Comparison of ENCODE assay signal across 27 cellular contexts in genomic region chrX:26334232-26334631, GRCh38.
"Had no signal": no experiment of that assay in that cellular context is flagged by ENCODE, and none has a peak within 500 bp of the region (broad histone marks: within the 10 kb centered on the region; RNA-seq: fewer than 3 reads in every experiment).

No MANE protein-coding gene starts in this region.

- H3K27ac ChIP-seq: stomach, suprapubic skin, testis, thoracic aorta, thyroid gland, tibial artery, tibial nerve, transverse colon, upper lobe of left lung, upper lobe of right lung, uterus, vagina had no signal

- H3K4me3 ChIP-seq: stomach, suprapubic skin, testis, thoracic aorta, thyroid gland, tibial artery, tibial nerve, transverse colon, upper lobe of left lung, upper lobe of right lung, uterus, vagina had no signal

- H3K9me3 ChIP-seq: suprapubic skin, testis, thoracic aorta, thyroid gland, tibial artery, tibial nerve, transverse colon, upper lobe of right lung, uterus, vagina had no signal

- H3K36me3 ChIP-seq: stomach, suprapubic skin, thoracic aorta, thyroid gland, tibial artery, tibial nerve, transverse colon, upper lobe of left lung, upper lobe of right lung, vagina had no signal

- H3K4me1 ChIP-seq: stomach, suprapubic skin, testis, thyroid gland, tibial artery, tibial nerve, transverse colon, upper lobe of left lung, upper lobe of right lung, uterus, vagina had no signal

- ATAC-seq: stimulated activated effector memory CD8-positive, alpha-beta T cell treated with anti-CD3 and anti-CD28 coated beads, Interleukin-12 subunit alpha, Interleukin-12 subunit beta, amount 100 ng/mL, for 72 hours; stimulated activated memory B cell treated with anti-CD40 and anti-IgM and Interleukin-4, amounts not matched to agents 10 μg/mL and 1 μg/mL and 100 μg/mL, for 72 hours; stimulated activated naive B cell treated with anti-CD40 and anti-IgM and Interleukin-4, amounts not matched to agents 10 μg/mL and 1 μg/mL and 100 μg/mL, for 72 hours; stimulated activated naive CD8-positive, alpha-beta T cell treated with anti-CD3 and anti-CD28 coated beads, Interleukin-15, amount 100 ng/mL, for 72 hours; stimulated activated naive CD8-positive, alpha-beta T cell treated with anti-CD3 and anti-CD28 coated beads, Interleukin-15, Interleukin-2, amounts not matched to agents 100 U/mL and 50 U/mL, for 24 hours; upper lobe of right lung had no signal

- DNase-seq: stimulated activated CD4-positive, alpha-beta T cell treated with anti-CD3 and anti-CD28 coated beads, Interleukin-2, amount 100 ng/mL, for 48 hours; stimulated activated CD4-positive, alpha-beta T cell treated with anti-CD3 and anti-CD28 coated beads, Interleukin-4, amount 100 ng/mL, for 1 hour; stimulated activated CD4-positive, alpha-beta T cell treated with anti-CD3 and anti-CD28 coated beads, Interleukin-4, amount 100 ng/mL, for 24 hours; stimulated activated CD4-positive, alpha-beta T cell treated with anti-CD3 and anti-CD28 coated beads, Interleukin-4, amount 100 ng/mL, for 4 hours; stimulated activated CD8-positive, alpha-beta memory T cell treated with anti-CD3 and anti-CD28 coated beads, Interleukin-4, amount 100 ng/mL, for 48 hours; stimulated activated naive B cell treated with anti-CD40 and anti-IgM and Interleukin-4, amounts not matched to agents 10 μg/mL and 1 μg/mL and 100 μg/mL, for 72 hours; stimulated activated naive CD4-positive, alpha-beta T cell; stimulated activated naive CD4-positive, alpha-beta T cell treated with Interleukin-2 at 50 U/mL for 16 hours; stimulated activated naive CD8-positive, alpha-beta T cell treated with anti-CD3 and anti-CD28 coated beads, Interleukin-15, amount 100 ng/mL, for 72 hours; stimulated activated naive CD8-positive, alpha-beta T cell treated with anti-CD3 and anti-CD28 coated beads, Interleukin-15, Interleukin-2, amounts not matched to agents 100 U/mL and 50 U/mL, for 24 hours; stomach; substantia nigra; testis; thyroid gland; tibial artery; transverse colon; trophoblast cell; upper lobe of right lung; uterus had no signal

- FAIRE-seq: urothelium cell line had no signal

- H3K27me3 ChIP-seq: stomach, suprapubic skin, testis, thyroid gland, tibial artery, tibial nerve, transverse colon, upper lobe of left lung, upper lobe of right lung, uterus, vagina had no signal
